Comparison of ENCODE assay signal across 1 cellular context in the genomic region with DNA sequence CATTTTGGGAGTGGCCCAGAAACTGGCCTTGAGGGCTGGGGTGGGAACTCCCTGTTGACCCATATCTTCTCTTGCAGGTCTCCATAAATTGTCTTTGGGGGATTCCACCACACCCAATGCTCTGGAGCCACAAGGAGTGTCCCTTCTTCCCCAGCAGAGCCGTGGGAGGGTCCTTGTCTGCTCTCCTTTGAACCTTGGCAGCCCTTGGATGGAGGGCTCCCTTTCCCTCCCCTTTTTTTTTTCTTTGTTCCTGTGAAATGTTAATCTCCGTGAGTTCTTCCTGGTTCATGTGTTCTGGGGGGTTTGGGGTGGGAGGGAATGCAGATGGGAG.
TF ChIP-seq lines count a peak whose summit lies in the region.

No MANE protein-coding gene starts in this region.

TF ChIP-seq in GM23338, 12 proteins besides CTCF, POLR2A, EP300 and RAD21 (continued from another document):
- TF ChIP-seq REST (IDR thresholded peaks at IDR 0.05; ENCODE audit: unreplicated experiment) (no peak), ZNF114 (CRISPR knock-in tag; IDR thresholded peaks at IDR 0.05) (no peak), POLR2AphosphoS5 (IDR thresholded peaks at IDR 0.05; ENCODE audit: low read depth) (no peak; the same call in 1 of the 2 replicates)
- TF ChIP-seq, protein P1, sequence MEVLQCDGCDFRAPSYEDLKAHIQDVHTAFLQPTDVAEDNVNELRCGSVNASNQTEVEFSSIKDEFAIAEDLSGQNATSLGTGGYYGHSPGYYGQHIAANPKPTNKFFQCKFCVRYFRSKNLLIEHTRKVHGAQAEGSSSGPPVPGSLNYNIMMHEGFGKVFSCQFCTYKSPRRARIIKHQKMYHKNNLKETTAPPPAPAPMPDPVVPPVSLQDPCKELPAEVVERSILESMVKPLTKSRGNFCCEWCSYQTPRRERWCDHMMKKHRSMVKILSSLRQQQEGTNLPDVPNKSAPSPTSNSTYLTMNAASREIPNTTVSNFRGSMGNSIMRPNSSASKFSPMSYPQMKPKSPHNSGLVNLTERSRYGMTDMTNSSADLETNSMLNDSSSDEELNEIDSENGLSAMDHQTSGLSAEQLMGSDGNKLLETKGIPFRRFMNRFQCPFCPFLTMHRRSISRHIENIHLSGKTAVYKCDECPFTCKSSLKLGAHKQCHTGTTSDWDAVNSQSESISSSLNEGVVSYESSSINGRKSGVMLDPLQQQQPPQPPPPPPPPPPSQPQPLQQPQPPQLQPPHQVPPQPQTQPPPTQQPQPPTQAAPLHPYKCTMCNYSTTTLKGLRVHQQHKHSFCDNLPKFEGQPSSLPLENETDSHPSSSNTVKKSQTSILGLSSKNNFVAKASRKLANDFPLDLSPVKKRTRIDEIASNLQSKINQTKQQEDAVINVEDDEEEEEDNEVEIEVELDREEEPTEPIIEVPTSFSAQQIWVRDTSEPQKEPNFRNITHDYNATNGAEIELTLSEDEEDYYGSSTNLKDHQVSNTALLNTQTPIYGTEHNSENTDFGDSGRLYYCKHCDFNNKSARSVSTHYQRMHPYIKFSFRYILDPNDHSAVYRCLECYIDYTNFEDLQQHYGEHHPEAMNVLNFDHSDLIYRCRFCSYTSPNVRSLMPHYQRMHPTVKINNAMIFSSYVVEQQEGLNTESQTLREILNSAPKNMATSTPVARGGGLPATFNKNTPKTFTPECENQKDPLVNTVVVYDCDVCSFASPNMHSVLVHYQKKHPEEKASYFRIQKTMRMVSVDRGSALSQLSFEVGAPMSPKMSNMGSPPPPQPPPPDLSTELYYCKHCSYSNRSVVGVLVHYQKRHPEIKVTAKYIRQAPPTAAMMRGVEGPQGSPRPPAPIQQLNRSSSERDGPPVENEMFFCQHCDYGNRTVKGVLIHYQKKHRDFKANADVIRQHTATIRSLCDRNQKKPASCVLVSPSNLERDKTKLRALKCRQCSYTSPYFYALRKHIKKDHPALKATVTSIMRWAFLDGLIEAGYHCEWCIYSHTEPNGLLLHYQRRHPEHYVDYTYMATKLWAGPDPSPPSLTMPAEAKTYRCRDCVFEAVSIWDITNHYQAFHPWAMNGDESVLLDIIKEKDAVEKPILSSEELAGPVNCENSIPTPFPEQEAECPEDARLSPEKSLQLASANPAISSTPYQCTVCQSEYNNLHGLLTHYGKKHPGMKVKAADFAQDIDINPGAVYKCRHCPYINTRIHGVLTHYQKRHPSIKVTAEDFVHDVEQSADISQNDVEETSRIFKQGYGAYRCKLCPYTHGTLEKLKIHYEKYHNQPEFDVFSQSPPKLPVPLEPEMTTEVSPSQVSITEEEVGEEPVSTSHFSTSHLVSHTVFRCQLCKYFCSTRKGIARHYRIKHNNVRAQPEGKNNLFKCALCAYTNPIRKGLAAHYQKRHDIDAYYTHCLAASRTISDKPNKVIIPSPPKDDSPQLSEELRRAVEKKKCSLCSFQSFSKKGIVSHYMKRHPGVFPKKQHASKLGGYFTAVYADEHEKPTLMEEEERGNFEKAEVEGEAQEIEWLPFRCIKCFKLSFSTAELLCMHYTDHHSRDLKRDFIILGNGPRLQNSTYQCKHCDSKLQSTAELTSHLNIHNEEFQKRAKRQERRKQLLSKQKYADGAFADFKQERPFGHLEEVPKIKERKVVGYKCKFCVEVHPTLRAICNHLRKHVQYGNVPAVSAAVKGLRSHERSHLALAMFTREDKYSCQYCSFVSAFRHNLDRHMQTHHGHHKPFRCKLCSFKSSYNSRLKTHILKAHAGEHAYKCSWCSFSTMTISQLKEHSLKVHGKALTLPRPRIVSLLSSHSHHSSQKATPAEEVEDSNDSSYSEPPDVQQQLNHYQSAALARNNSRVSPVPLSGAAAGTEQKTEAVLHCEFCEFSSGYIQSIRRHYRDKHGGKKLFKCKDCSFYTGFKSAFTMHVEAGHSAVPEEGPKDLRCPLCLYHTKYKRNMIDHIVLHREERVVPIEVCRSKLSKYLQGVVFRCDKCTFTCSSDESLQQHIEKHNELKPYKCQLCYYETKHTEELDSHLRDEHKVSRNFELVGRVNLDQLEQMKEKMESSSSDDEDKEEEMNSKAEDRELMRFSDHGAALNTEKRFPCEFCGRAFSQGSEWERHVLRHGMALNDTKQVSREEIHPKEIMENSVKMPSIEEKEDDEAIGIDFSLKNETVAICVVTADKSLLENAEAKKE (CRISPR knock-in tag; IDR thresholded peaks at IDR 0.05): no peak
TF ChIP-seq in GM23338: peak in this region for 0.
